In genomic region chr17:559699-560378, GRCh38 we compare ENCODE assay signal across 8 cellular contexts.
A peak's percentile ranks its signal among the peaks of the same experiment; 100 is the strongest.
DNase-seq lines count a peak whose midpoint lies in the region; TF ChIP-seq lines count a peak whose summit lies in the region.

No MANE protein-coding gene starts in this region.

- intact Hi-C loops in breast epithelium (cut with DNase I; ENCODE audit: low total_unique reads) (no loop called here), testis (cut with DNase I; ENCODE audit: low total_unique reads) (no loop called here)

- H3K9me3 Mint-ChIP-seq in type B pancreatic cell: no peaks in the 10 kb centered on the region

- no peak overlapping the region for H3K27ac Mint-ChIP-seq in type B pancreatic cell

- 69 to 79% methylated on average over 6 of the region's 6 CpGs for WGBS in testis, 2 donors

- no peaks in the 10 kb centered on the region for H3K36me3 ChIP-seq in breast epithelium
- H3K36me3 ChIP-seq in testis (ENCODE audit: low read depth, missing control alignments): no peaks in the 10 kb centered on the region
- H3K36me3 ChIP-seq in Karpas-422 (ENCODE audit: insufficient read depth, low read length): peaks cover 2% of the 10 kb centered on the region; the same call in 1 of the 2 replicates

- H3K36me3 Mint-ChIP-seq in type B pancreatic cell: peaks cover 24% of the 10 kb centered on the region

- no peaks in the 10 kb centered on the region for H3K9me3 ChIP-seq in breast epithelium
- no peaks in the 10 kb centered on the region for H3K9me3 ChIP-seq in testis
- H3K9me3 ChIP-seq in Karpas-422 (ENCODE audit: low read length): no peaks in the 10 kb centered on the region

- H3K4me1 Mint-ChIP-seq in type B pancreatic cell (ENCODE audit: unreplicated experiment): peaks cover 5% of the 10 kb centered on the region

- H3K27me3 ChIP-seq in breast epithelium: no peaks in the 10 kb centered on the region
- no peaks in the 10 kb centered on the region for H3K27me3 ChIP-seq in testis
- H3K27me3 ChIP-seq in Karpas-422 (ENCODE audit: low read length): no peaks in the 10 kb centered on the region

- H3K4me3 Mint-ChIP-seq in type B pancreatic cell: no peak overlapping the region

- TF ChIP-seq POLR2A in breast epithelium (IDR thresholded peaks at IDR 0.05) (no peak), testis (IDR thresholded peaks at IDR 0.05) (no peak)

- no peak overlapping the region for H2AFZ ChIP-seq in Karpas-422 (ENCODE audit: low read length)

- H3K4me2 ChIP-seq in Karpas-422 (ENCODE audit: low read depth, low read length, poor library complexity, severe bottlenecking): no peak overlapping the region

- no peak overlapping the region for H3K9ac ChIP-seq in Karpas-422 (ENCODE audit: low read length)

- no peaks in the 10 kb centered on the region for H4K20me1 ChIP-seq in Karpas-422 (ENCODE audit: insufficient read depth, low read depth, low read length)

- H3K27ac ChIP-seq in breast epithelium: peak overlapping the region; percentile 34 to 65
- peak overlapping the region; percentile 16 to 60 for H3K27ac ChIP-seq in testis
- no peak overlapping the region for H3K27ac ChIP-seq in Karpas-422 (ENCODE audit: low read length)

- H3K4me3 ChIP-seq in breast epithelium (no peak overlapping the region), testis (no peak overlapping the region), Karpas-422 (ENCODE audit: low read length) (no peak overlapping the region)

- CTCF ChIA-PET in HEK293T (lab: Yijun Ruan, JAX): no interaction called here

- TF ChIP-seq CTCF in breast epithelium (IDR thresholded peaks at IDR 0.05): no peak
- TF ChIP-seq CTCF in testis (IDR thresholded peaks at IDR 0.05): no peak
- no peak for TF ChIP-seq CTCF in type B pancreatic cell (conservative IDR thresholded peaks at IDR 0.05)

- no peaks in the 10 kb centered on the region for H3K9me2 ChIP-seq in Karpas-422 (replicated peaks; ENCODE audit: insufficient read depth, low read length)

- DNase-seq in LHCN-M2 (ENCODE audit: low read depth): peak; percentile 99
- no peak for DNase-seq in breast epithelium (ENCODE audit: low spot score in 2 of 2)
- DNase-seq in kidney glomerular epithelial cell (lab: John Stamatoyannopoulos, UW): peak; percentile 73
- DNase-seq in testis: no peak
- DNase-seq in Karpas-422: no peak
- no peak for DNase-seq in NCI-H345 (lab: John Stamatoyannopoulos, UW)
- DNase-seq in HEK293T (ENCODE audit: extremely low spot score): no peak
- DNase-seq in type B pancreatic cell (ENCODE audit: extremely low spot score, unreplicated experiment): no peak

- H3K79me2 ChIP-seq in Karpas-422 (ENCODE audit: low read length): no peaks in the 10 kb centered on the region

- no peaks in the 10 kb centered on the region for H3K27me3 Mint-ChIP-seq in type B pancreatic cell

- H3K4me1 ChIP-seq in breast epithelium (no peaks in the 10 kb centered on the region), testis (no peaks in the 10 kb centered on the region), Karpas-422 (ENCODE audit: low read length) (no peaks in the 10 kb centered on the region)

- POLR2A ChIA-PET in HEK293T (lab: Yijun Ruan, JAX): no interaction called here

TF ChIP-seq in HEK293T, 16 proteins besides CTCF, POLR2A, EP300 and RAD21:
- TF ChIP-seq FOXK2 (IDR thresholded peaks at IDR 0.05) (no peak), LEF1 (IDR thresholded peaks at IDR 0.05; ENCODE audit: borderline replicate concordance) (no peak), BHLHE40 (IDR thresholded peaks at IDR 0.05; ENCODE audit: borderline replicate concordance) (no peak), L3MBTL2 (conservative IDR thresholded peaks at IDR 0.05) (no peak), TARDBP (IDR thresholded peaks at IDR 0.05) (no peak), ELF4 (IDR thresholded peaks at IDR 0.05) (no peak), ARNT (IDR thresholded peaks at IDR 0.05) (no peak), SUZ12 (IDR thresholded peaks at IDR 0.05) (no peak), ZNF384 (IDR thresholded peaks at IDR 0.05) (no peak), HDGF (IDR thresholded peaks at IDR 0.05; ENCODE audit: borderline replicate concordance) (no peak), NFRKB (IDR thresholded peaks at IDR 0.05) (no peak), FOXM1 (IDR thresholded peaks at IDR 0.05; ENCODE audit: borderline replicate concordance) (no peak), FOXA1 (IDR thresholded peaks at IDR 0.05) (no peak), CTBP1 (IDR thresholded peaks at IDR 0.05; ENCODE audit: borderline replicate concordance) (no peak)
TF ChIP-seq in HEK293T: peak in this region for 0.

Comparison
In these comparisons a context has a peak if more than half of its experiments do, and no peak if none do; other contexts are left out.
1. DNase-seq: peak in LHCN-M2 (single experiment) and kidney glomerular epithelial cell (single experiment); none in breast epithelium (0 of 2), testis (single experiment), Karpas-422 (single experiment), NCI-H345 (single experiment), HEK293T (single experiment) and type B pancreatic cell (single experiment).